Comparison of ENCODE assay signal across 1 cellular context in genomic region chr12:130856088-130856487, GRCh38.
A peak's percentile ranks its signal among the peaks of the same experiment; 100 is the strongest.
TF ChIP-seq lines count a peak whose summit lies in the region.

No MANE protein-coding gene starts in this region.

TF ChIP-seq in K562, 482 proteins besides CTCF, POLR2A, EP300 and RAD21 (continued from another document):
- TF ChIP-seq ZNF592 (IDR thresholded peaks at IDR 0.05) (peak; percentile 78), ID3 (CRISPR knock-in tag; IDR thresholded peaks at IDR 0.05) (no peak), ID3 (tag; IDR thresholded peaks at IDR 0.05) (0 out of 2 replicates have a peak, but pooled peaks have one; percentile 45), ZNF668 (CRISPR knock-in tag; IDR thresholded peaks at IDR 0.05) (0 out of 2 replicates have a peak, but pooled peaks have one; percentile 11), ZNF79 (CRISPR knock-in tag; IDR thresholded peaks at IDR 0.05; ENCODE audit: low read depth) (no peak), NR2C2 (CRISPR knock-in tag; IDR thresholded peaks at IDR 0.05) (no peak), NR2C2 (tag; IDR thresholded peaks at IDR 0.05) (0 out of 2 replicates have a peak, but pooled peaks have one; percentile 0), ZNF407 (IDR thresholded peaks at IDR 0.05; ENCODE audit: low read depth) (no peak)
